In the genomic region with DNA sequence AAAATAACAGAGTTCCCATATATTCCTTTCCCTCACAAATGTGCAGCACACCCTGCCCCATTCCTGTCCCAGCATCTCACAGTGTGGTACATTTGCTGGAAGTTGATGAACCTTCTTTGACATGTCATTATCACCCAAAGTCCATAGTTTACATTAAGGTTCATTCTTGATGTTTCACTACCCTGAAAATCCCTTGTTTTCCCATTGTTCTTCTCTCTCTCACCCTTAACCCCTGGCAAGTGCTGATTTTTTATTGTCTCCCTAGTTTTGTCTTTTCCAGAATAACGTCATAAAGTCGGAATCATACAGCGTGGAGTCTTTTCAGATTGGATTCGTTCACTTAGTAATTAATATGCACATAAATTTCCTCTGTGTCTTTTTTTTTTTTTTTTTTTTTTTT, we compare ENCODE assay signal across 21 cellular contexts.
"Had no signal": no experiment of that assay in that cellular context is flagged by ENCODE, and none has a peak within 500 bp of the region (broad histone marks: within the 10 kb centered on the region; RNA-seq: fewer than 3 reads in every experiment).

No MANE protein-coding gene starts in this region.

- H3K27me3 Mint-ChIP-seq: activated naive CD4-positive, alpha-beta T cell treated with anti-CD3 and anti-CD28 coated beads, Interleukin-2, amount 50 U/mL, for 24 hours; effector memory CD8-positive, alpha-beta T cell; naive thymus-derived CD8-positive, alpha-beta T cell had no signal

- H3K4me3 ChIP-seq: adrenal gland, ascending aorta, esophagus muscularis mucosa, gastrocnemius medialis, lower lobe of right lung, prostate gland had no signal

- H3K36me3 ChIP-seq: gastrocnemius medialis, prostate gland had no signal

- ATAC-seq: activated T-cell treated with anti-CD3 and anti-CD28 coated beads, Interleukin-2, amount 50 U/mL, for 72 hours; gastrocnemius medialis; lower lobe of right lung; naive thymus-derived CD8-positive, alpha-beta T cell; stimulated activated naive CD8-positive, alpha-beta T cell treated with anti-CD3 and anti-CD28 coated beads, Interleukin-15, Interleukin-2, amounts not matched to agents 100 U/mL and 50 U/mL, for 24 hours had no signal

- H3K4me3 Mint-ChIP-seq: activated naive CD4-positive, alpha-beta T cell treated with anti-CD3 and anti-CD28 coated beads, Interleukin-2, amount 50 U/mL, for 24 hours; activated T-cell treated with anti-CD3 and anti-CD28 coated beads, Interleukin-2, amount 50 U/mL, for 72 hours had no signal

- DNase-seq: activated CD4-positive, alpha-beta T cell treated with anti-CD3 and anti-CD28 coated beads, Interleukin-2, amount 50 U/mL, for 48 hours; activated effector memory CD4-positive, alpha-beta T cell treated with Interleukin-2 at 50 U/mL for 16 hours; activated T-cell treated with anti-CD3 and anti-CD28 coated beads, Interleukin-2, amount 50 U/mL, for 72 hours; adrenal gland; brain microvascular endothelial cell; caudate nucleus; dermis blood vessel endothelial cell; effector memory CD8-positive, alpha-beta T cell; gastrocnemius medialis; head of caudate nucleus; islet precursor cell; lower lobe of right lung; mesendoderm; naive thymus-derived CD8-positive, alpha-beta T cell; stimulated activated CD4-positive, alpha-beta T cell treated with anti-CD3 and anti-CD28 coated beads, Interleukin-4, amount 100 ng/mL, for 4 hours; stimulated activated naive CD8-positive, alpha-beta T cell treated with anti-CD3 and anti-CD28 coated beads, Interleukin-15, Interleukin-2, amounts not matched to agents 100 U/mL and 50 U/mL, for 24 hours; T-helper 1 cell had no signal

- H3K27ac ChIP-seq: adrenal gland, ascending aorta, brain microvascular endothelial cell, esophagus muscularis mucosa, gastrocnemius medialis, lower lobe of right lung, prostate gland had no signal

- H3K27me3 ChIP-seq: adrenal gland, ascending aorta, brain microvascular endothelial cell, esophagus muscularis mucosa, gastrocnemius medialis had no signal

- H3K9me3 ChIP-seq: adrenal gland, ascending aorta, esophagus muscularis mucosa, gastrocnemius medialis, lower lobe of right lung, prostate gland had no signal

- H3K4me1 ChIP-seq: ascending aorta, gastrocnemius medialis, lower lobe of right lung, prostate gland had no signal

- H3K9me3 Mint-ChIP-seq: activated T-cell treated with anti-CD3 and anti-CD28 coated beads, Interleukin-2, amount 50 U/mL, for 72 hours; effector memory CD8-positive, alpha-beta T cell had no signal

- H3K27ac Mint-ChIP-seq: activated naive CD4-positive, alpha-beta T cell treated with anti-CD3 and anti-CD28 coated beads, Interleukin-2, amount 50 U/mL, for 24 hours; activated T-cell treated with anti-CD3 and anti-CD28 coated beads, Interleukin-2, amount 50 U/mL, for 72 hours had no signal
